In the genomic region with DNA sequence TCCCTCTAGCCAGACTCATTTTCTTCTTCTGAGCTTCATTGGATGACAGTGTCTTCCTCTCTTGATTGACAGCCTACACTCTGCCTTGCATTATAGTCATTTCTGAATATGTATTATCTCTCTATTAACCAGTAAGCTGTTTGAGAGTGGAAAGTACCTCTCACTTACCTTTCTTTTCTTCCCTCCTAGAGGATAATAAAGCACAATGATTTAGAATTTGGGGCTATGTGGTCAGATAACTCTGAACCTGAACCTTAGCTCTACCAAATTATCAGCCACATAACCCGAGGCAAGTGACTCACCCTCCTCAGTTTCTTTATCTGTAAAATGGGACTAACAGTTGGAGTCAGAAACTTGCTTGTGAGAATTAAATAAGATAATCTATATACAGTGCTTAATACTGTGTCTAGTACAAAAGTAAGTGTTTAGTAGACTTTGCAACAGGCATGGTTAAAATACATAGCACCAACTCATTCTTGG, we compare ENCODE assay signal across 23 cellular contexts.
DNase-seq lines count a peak whose midpoint lies in the region; ATAC-seq and TF ChIP-seq lines count a peak whose summit lies in the region.
"Had no signal": no experiment of that assay in that cellular context is flagged by ENCODE, and none has a peak within 500 bp of the region (broad histone marks: within the 10 kb centered on the region; RNA-seq: fewer than 3 reads in every experiment).

No MANE protein-coding gene starts in this region.

- no peaks in the 10 kb centered on the region for H3K79me2 ChIP-seq in PC-9 (ENCODE audit: low read depth)

- DNase-seq in activated naive CD8-positive, alpha-beta T cell treated with anti-CD3 and anti-CD28 coated beads, Interleukin-2, amount 50 U/mL, for 24 hours = no peak
- DNase-seq in activated naive CD8-positive, alpha-beta T cell treated with anti-CD3 and anti-CD28 coated beads for 36 hours = no peak
- DNase-seq in PC-9 = no peak
- no peak for DNase-seq in epithelial cell of prostate (ENCODE audit: low read depth, low spot score)
- DNase-seq in stimulated activated naive CD8-positive, alpha-beta T cell treated with anti-CD3 and anti-CD28 coated beads, Interleukin-15, Interleukin-2, amounts not matched to agents 100 U/mL and 50 U/mL, for 24 hours = no peak
- no peak for DNase-seq in GM10266 (ENCODE audit: extremely low spot score)
- no peak for DNase-seq in occipital lobe (lab: John Stamatoyannopoulos, UW)
- DNase-seq: CD8-positive, alpha-beta T cell; DND-41; NCI-H1092; NCI-H1417 treated with DMSO at 0.1 percent for 48 hours; NCI-H1694 treated with DMSO at 0.1 percent for 48 hours; NCI-H2081; NCI-H226; NCI-H510A; NCI-H69; SK-N-SH had no signal

- H4K20me1 ChIP-seq in PC-9 (ENCODE audit: insufficient read depth) = no peaks in the 10 kb centered on the region

- H3K4me1 Mint-ChIP-seq in activated naive CD8-positive, alpha-beta T cell treated with anti-CD3 and anti-CD28 coated beads, Interleukin-2, amount 50 U/mL, for 24 hours = peaks cover 16% of the 10 kb centered on the region
- peaks cover 3% of the 10 kb centered on the region for H3K4me1 Mint-ChIP-seq in activated naive CD8-positive, alpha-beta T cell treated with anti-CD3 and anti-CD28 coated beads for 36 hours

- peaks cover 27% of the 10 kb centered on the region for H3F3A ChIP-seq in PC-9 (ENCODE audit: insufficient read depth, low read depth)

- CTCF ChIA-PET in PC-9 (lab: Charles Lee) = interaction anchor here (0.6 kb wide), 1 partner anchor 129 kb away, joined by 3 read pairs; no protein-coding TSS in a partner anchor

- peaks cover 5% of the 10 kb centered on the region for H3K9me3 Mint-ChIP-seq in activated naive CD8-positive, alpha-beta T cell treated with anti-CD3 and anti-CD28 coated beads, Interleukin-2, amount 50 U/mL, for 24 hours
- H3K9me3 Mint-ChIP-seq in activated naive CD8-positive, alpha-beta T cell treated with anti-CD3 and anti-CD28 coated beads for 36 hours = peaks cover 2% of the 10 kb centered on the region

- H3K4me1 ChIP-seq in PC-9 (replicated peaks; ENCODE audit: insufficient read depth) = peaks cover 51% of the 10 kb centered on the region

- intact Hi-C loops in PC-9 (cut with micrococcal nuclease; ENCODE audit: unreplicated experiment) = loop anchor here (10.0 kb wide), 1 partner anchor 216 kb away; no protein-coding TSS in a partner anchor

- H3K27ac ChIP-seq in PC-9 (peak overlapping the region; percentile 54), epithelial cell of prostate (peak overlapping the region; percentile 45)
- H3K27ac ChIP-seq: 22Rv1, C4-2B, KMS-11 had no signal

- H3K4me3 ChIP-seq in PC-9 = no peak overlapping the region

- H3K27me3 Mint-ChIP-seq in activated naive CD8-positive, alpha-beta T cell treated with anti-CD3 and anti-CD28 coated beads, Interleukin-2, amount 50 U/mL, for 24 hours = no peaks in the 10 kb centered on the region
- H3K27me3 Mint-ChIP-seq in activated naive CD8-positive, alpha-beta T cell treated with anti-CD3 and anti-CD28 coated beads for 36 hours = no peaks in the 10 kb centered on the region
- H3K27me3 Mint-ChIP-seq: B cell had no signal

- H3K4me2 ChIP-seq in PC-9 = peak overlapping the region; percentile 37
- H3K4me2 ChIP-seq: KMS-11, SK-N-SH had no signal

- TF ChIP-seq CTCF in PC-9 (conservative IDR thresholded peaks at IDR 0.05) = no peak
- no peak for TF ChIP-seq CTCF in GM10266 (IDR thresholded peaks at IDR 0.05; ENCODE audit: control insufficient read depth, insufficient read depth, low read depth, missing control alignments)

- no peaks in the 10 kb centered on the region for H3K36me3 ChIP-seq in PC-9 (ENCODE audit: low read depth)

- H3K27ac Mint-ChIP-seq in activated naive CD8-positive, alpha-beta T cell treated with anti-CD3 and anti-CD28 coated beads, Interleukin-2, amount 50 U/mL, for 24 hours = no peak overlapping the region
- H3K27ac Mint-ChIP-seq in activated naive CD8-positive, alpha-beta T cell treated with anti-CD3 and anti-CD28 coated beads for 36 hours = no peak overlapping the region
- H3K27ac Mint-ChIP-seq: B cell; CD8-positive, alpha-beta T cell had no signal

- POLR2A ChIA-PET in PC-9 (lab: Charles Lee; ENCODE audit: unreplicated experiment) = interaction anchor here (0.6 kb wide), 1 partner anchor 50 kb away, joined by 3 read pairs; no protein-coding TSS in a partner anchor

- ATAC-seq in activated naive CD8-positive, alpha-beta T cell treated with anti-CD3 and anti-CD28 coated beads, Interleukin-2, amount 50 U/mL, for 24 hours = peak; percentile 33
- peak; percentile 46 for ATAC-seq in stimulated activated naive CD8-positive, alpha-beta T cell treated with anti-CD3 and anti-CD28 coated beads, Interleukin-15, Interleukin-2, amounts not matched to agents 100 U/mL and 50 U/mL, for 24 hours
- no peak for ATAC-seq in HG03521 (IDR thresholded peaks at IDR 0.05; ENCODE audit: unreplicated experiment)
- ATAC-seq: CD8-positive, alpha-beta T cell; HCT116 had no signal

- H3K9me2 ChIP-seq in PC-9 (ENCODE audit: insufficient read depth) = no peaks in the 10 kb centered on the region
- H3K9me2 ChIP-seq: SK-N-SH had no signal

- peak overlapping the region; percentile 66 for H2AFZ ChIP-seq in PC-9

- BruUV-seq in PC-9 (replicated peaks; lab: Mats Ljungman, UMichigan) = no TSS peak

- H3K4me3 Mint-ChIP-seq in activated naive CD8-positive, alpha-beta T cell treated with anti-CD3 and anti-CD28 coated beads, Interleukin-2, amount 50 U/mL, for 24 hours = no peak overlapping the region
- H3K4me3 Mint-ChIP-seq in activated naive CD8-positive, alpha-beta T cell treated with anti-CD3 and anti-CD28 coated beads for 36 hours = no peak overlapping the region
- H3K4me3 Mint-ChIP-seq: B cell; CD8-positive, alpha-beta T cell had no signal

- peaks cover 22% of the 10 kb centered on the region; the same call in 1 of the 2 replicates for H3K9me3 ChIP-seq in PC-9 (ENCODE audit: insufficient read depth, low read depth)
- H3K9me3 ChIP-seq: SK-N-SH had no signal

- no peaks in the 10 kb centered on the region for H3K27me3 ChIP-seq in PC-9 (ENCODE audit: insufficient read depth, low read depth)

- peaks cover 2% of the 10 kb centered on the region for H3K36me3 Mint-ChIP-seq in activated naive CD8-positive, alpha-beta T cell treated with anti-CD3 and anti-CD28 coated beads, Interleukin-2, amount 50 U/mL, for 24 hours (ENCODE audit: low read depth)
- H3K36me3 Mint-ChIP-seq in activated naive CD8-positive, alpha-beta T cell treated with anti-CD3 and anti-CD28 coated beads for 36 hours = peaks cover 2% of the 10 kb centered on the region
- H3K36me3 Mint-ChIP-seq: CD8-positive, alpha-beta T cell had no signal
